8 cellular contexts compared by ENCODE assay signal in the genomic region with DNA sequence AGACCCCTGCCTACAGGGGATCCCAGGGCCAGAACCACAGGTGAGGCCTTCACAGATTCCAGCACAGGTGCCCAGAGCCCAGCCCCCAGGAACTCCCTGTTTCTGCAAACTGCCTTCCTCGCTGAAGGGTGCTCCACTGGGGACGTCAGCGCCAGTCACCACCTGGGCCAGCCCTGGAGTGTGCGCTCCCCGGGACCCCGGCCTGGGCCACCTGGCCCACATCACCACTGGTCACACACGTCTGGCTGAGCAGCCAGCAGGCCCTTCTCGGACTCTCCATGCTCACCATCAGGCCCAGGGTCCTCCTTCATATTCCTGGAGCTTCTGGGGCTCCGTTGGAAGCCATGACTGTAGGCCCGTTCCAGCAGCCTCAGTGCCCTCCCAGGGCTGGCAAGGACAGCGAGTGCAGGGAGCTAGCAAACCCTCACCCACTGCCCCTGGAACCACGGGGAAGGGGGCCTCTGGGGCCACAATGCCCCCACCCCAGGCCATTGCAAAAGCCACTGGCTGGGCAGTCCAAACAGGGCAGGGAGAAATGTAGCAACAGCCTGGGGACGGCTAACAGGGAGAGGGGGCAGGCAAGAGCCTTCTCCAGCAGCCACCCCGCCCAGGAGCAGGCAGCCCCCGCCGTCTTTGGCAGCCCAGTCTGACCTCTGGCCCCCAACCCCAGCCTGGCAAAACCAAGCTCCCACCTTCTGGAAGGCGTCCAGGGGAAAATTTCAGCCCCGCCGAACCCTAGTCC. TPM values are rescaled to one million over a fixed set of nuclear protein-coding genes. Genes with fewer than 3 reads are reported as not detected.
DNase-seq lines count a peak whose midpoint lies in the region; ATAC-seq and TF ChIP-seq lines count a peak whose summit lies in the region.

No MANE protein-coding gene starts in this region.

- peak overlapping the region; percentile 96 for H3K9ac ChIP-seq in IMR-90 (ENCODE audit: low read depth, low read length)

- TF ChIP-seq CTCF in AG04450 (IDR thresholded peaks at IDR 0.05; ENCODE audit: low read depth, low read length) (no peak), IMR-90 (conservative IDR thresholded peaks at IDR 0.05; ENCODE audit: low read depth, low read length) (no peak), cardiac fibroblast (IDR thresholded peaks at IDR 0.05; ENCODE audit: low read depth, low read length) (no peak)

- H3K4ac ChIP-seq in IMR-90 (ENCODE audit: low read depth, low read length) = 0 out of 2 replicates have a peak overlapping the region, but pooled peaks have one; percentile 43

- 0 out of 2 replicates have a peak overlapping the region, but pooled peaks have one; percentile 72 for H3K14ac ChIP-seq in IMR-90 (replicated peaks; ENCODE audit: low read depth, low read length)

- H3K9me3 ChIP-seq in AG04450 (ENCODE audit: control insufficient read depth, insufficient read depth, low read length) (peaks cover 4% of the 10 kb centered on the region; the same call in 1 of the 2 replicates), IMR-90 (ENCODE audit: control insufficient read depth, insufficient read depth, low read length) (no peaks in the 10 kb centered on the region), mesodermal cell (ENCODE audit: control insufficient read depth, low read length) (no peaks in the 10 kb centered on the region)

- H3K18ac ChIP-seq in IMR-90 (ENCODE audit: low read depth, low read length) = peak overlapping the region; percentile 10; the same call in 1 of the 2 replicates

- peak overlapping the region; percentile 40 for H4K5ac ChIP-seq in IMR-90 (ENCODE audit: low read depth, low read length)

- no peak overlapping the region for H2BK20ac ChIP-seq in IMR-90 (ENCODE audit: low read depth, low read length)

- WGBS in IMR-90 (ENCODE audit: extremely low coverage in 2 of 2, insufficient read length in 1 of 2), 2 experiments = 69% methylated on average over 9 of the region's 19 CpGs; no CpG with 5 or more reads in 1 of the 2 experiments
- 61 to 62% methylated on average over 13 to 18 of the region's 19 CpGs for WGBS in mesodermal cell (ENCODE audit: insufficient coverage in 2 of 2), 2 experiments

- H3K23ac ChIP-seq in IMR-90 (ENCODE audit: low read depth, low read length) = 0 out of 2 replicates have a peak overlapping the region, but pooled peaks have one; percentile 5

- dilution Hi-C loops in IMR-90 (cut with HindIII; ENCODE audit: low sequenced_read_pairs, unreplicated experiment) = no loop called here

- peak; percentile 30 for ATAC-seq in IMR-90 (ENCODE audit: low read depth)
- ATAC-seq in HG03432 (IDR thresholded peaks at IDR 0.05; ENCODE audit: unreplicated experiment) = no peak
- no peak for ATAC-seq in HG03095 (IDR thresholded peaks at IDR 0.05; ENCODE audit: unreplicated experiment)
- no peak for ATAC-seq in GM18867 (IDR thresholded peaks at IDR 0.05; ENCODE audit: unreplicated experiment)

- H2AFZ ChIP-seq in IMR-90 (replicated peaks; ENCODE audit: low read length, poor library complexity) = peak overlapping the region; percentile 94

- peak overlapping the region; percentile 97 for H2AK9ac ChIP-seq in IMR-90 (replicated peaks; ENCODE audit: low read depth, low read length, poor library complexity)

- H3K4me3 ChIP-seq in AG04450 (ENCODE audit: low read depth, low read length) (peak overlapping the region; percentile 71), IMR-90 (ENCODE audit: insufficient read depth, low read depth, low read length) (peak overlapping the region; percentile 88), cardiac fibroblast (replicated peaks in 1 of 2; ENCODE audit: low read depth in 2 of 2, low read length in 2 of 2) (peak overlapping the region; percentile 72 to 89), mesodermal cell (ENCODE audit: extremely low read depth, insufficient read depth, low read length, poor library complexity, severe bottlenecking) (peak overlapping the region; percentile 70)

- TF ChIP-seq POLR2A in IMR-90 (IDR thresholded peaks at IDR 0.05; ENCODE audit: low read depth, low read length) = no peak

- H4K8ac ChIP-seq in IMR-90 (ENCODE audit: low read depth in 2 of 2, low read length in 2 of 2) = no peak overlapping the region; a peak in 2 of 4 replicates

- peak overlapping the region; percentile 84 for H3K4me2 ChIP-seq in IMR-90 (ENCODE audit: low read depth, low read length)

- H3K9me1 ChIP-seq in IMR-90 (ENCODE audit: insufficient read depth, low read length) = no peaks in the 10 kb centered on the region

- 0 out of 2 replicates have a peak overlapping the region, but pooled peaks have one; percentile 3 for H3K56ac ChIP-seq in IMR-90 (ENCODE audit: extremely low read depth, insufficient read depth, low read length)

- DNase-seq in AG04450 (ENCODE audit: low read depth, low spot score) (no peak), IMR-90 (no peak), cardiac fibroblast (ENCODE audit: low read depth in 2 of 2) (no peak), NCI-H2081 treated with DMSO at 0.1 percent for 48 hours (lab: John Stamatoyannopoulos, UW) (no peak)

- TF ChIP-seq RAD21 in IMR-90 (IDR thresholded peaks at IDR 0.05; ENCODE audit: low read length) = no peak

- CTCF ChIA-PET in AG04450 (lab: Charles Lee) (interaction anchor here (1.0 to 1.4 kb wide), 2 partner anchors 13 to 14 kb away, joined by 3 to 7 read pairs; no protein-coding TSS in a partner anchor), IMR-90 (lab: Yijun Ruan, JAX) (no interaction called here)

- intact Hi-C loops in IMR-90 (cut with micrococcal nuclease) = no loop called here

- H3K27ac ChIP-seq in AG04450 (ENCODE audit: low read depth, low read length) (no peak overlapping the region), IMR-90 (ENCODE audit: insufficient read depth, low read length) (peak overlapping the region; percentile 13; the same call in 1 of the 2 replicates), mesodermal cell (ENCODE audit: low read depth, low read length, severe bottlenecking) (no peak overlapping the region)

- H2BK5ac ChIP-seq in IMR-90 (ENCODE audit: low read depth, low read length, poor library complexity, severe bottlenecking) = no peak overlapping the region

- POLR2A ChIA-PET in AG04450 (lab: Yijun Ruan, JAX) (interaction anchor here (3.6 kb wide), 1 partner anchor 42 kb away, joined by 17 read pairs; no protein-coding TSS in a partner anchor), IMR-90 (lab: Charles Lee; ENCODE audit: unreplicated experiment) (no interaction called here)

- no peak overlapping the region; the same call in 1 of the 2 replicates for H4K91ac ChIP-seq in IMR-90 (ENCODE audit: insufficient read depth, low read depth, low read length)

- BruUV-seq in IMR-90 (replicated peaks; lab: Mats Ljungman, UMichigan) = no TSS peak

- H2BK120ac ChIP-seq in IMR-90 (ENCODE audit: low read depth, low read length) = no peak overlapping the region

- H3K79me1 ChIP-seq in IMR-90 (ENCODE audit: low read depth in 1 of 2, low read length in 2 of 2) = peaks cover 18 to 39% of the 10 kb centered on the region in 2 experiments

- H3K36me3 ChIP-seq in IMR-90 (ENCODE audit: control insufficient read depth, insufficient read depth, low read length) (no peaks in the 10 kb centered on the region), mesodermal cell (ENCODE audit: control insufficient read depth, insufficient read depth, low read length) (no peaks in the 10 kb centered on the region)

- peak overlapping the region; percentile 66; the same call in 1 of the 2 replicates for H2AK5ac ChIP-seq in IMR-90 (ENCODE audit: low read depth, low read length)

- peaks cover 16% of the 10 kb centered on the region; the same call in 1 of the 2 replicates for H4K20me1 ChIP-seq in IMR-90 (ENCODE audit: insufficient read depth, low read length)

- no peak overlapping the region for H2BK15ac ChIP-seq in IMR-90 (ENCODE audit: low read depth, low read length)

- H3K4me1 ChIP-seq in IMR-90 (ENCODE audit: control insufficient read depth, insufficient read depth, low read length) = peaks cover 4% of the 10 kb centered on the region
- no peaks in the 10 kb centered on the region for H3K4me1 ChIP-seq in mesodermal cell (ENCODE audit: control insufficient read depth, insufficient read depth, low read length, poor library complexity, severe bottlenecking)

- in situ Hi-C loops in IMR-90 (cut with MboI; ENCODE audit: low sequenced_read_pairs) = no loop called here

- peaks cover 3% of the 10 kb centered on the region for H3K27me3 ChIP-seq in AG04450 (ENCODE audit: control insufficient read depth, insufficient read depth, low read length)
- H3K27me3 ChIP-seq in IMR-90 (ENCODE audit: control insufficient read depth, insufficient read depth, low read length) = no peaks in the 10 kb centered on the region; the same call in 1 of the 2 replicates

RNA-seq across cellular contexts. Expression of a gene that starts 1.3 kb away (rescaled TPM):
- 24.4 and 30.0 TPM in 2 replicates for polyA plus RNA-seq in AG04450 (2011; rRNA removed)
- polyA minus RNA-seq in AG04450 (2011; rRNA and poly(A)+ RNA removed) = 16.2 and 21.7 TPM in 2 replicates
- total RNA-seq in IMR-90 (2012; rRNA removed) = 16.1 and 18.9 TPM in 2 replicates
- 37.2 and 39.5 TPM in 2 replicates for polyA plus RNA-seq in IMR-90 (2012; rRNA removed)
- 22.2 and 63.1 TPM in 2 replicates for polyA plus RNA-seq in IMR-90 (2012; cell fraction: cytosol; rRNA removed)
- polyA plus RNA-seq in IMR-90 (2012; cell fraction: nucleus; rRNA removed; ENCODE audit: low replicate concordance) = 54.0 and 103 TPM in 2 replicates
- polyA plus RNA-seq in mesodermal cell (2013, experiment 1 of 2) = 30.0 TPM
- 23.8 TPM for polyA plus RNA-seq in mesodermal cell (2013, experiment 2 of 2)

RNA-seq across cellular contexts. Expression of a gene that starts 23.2 kb away (rescaled TPM):
- 3.9 and 6.1 TPM in 2 replicates for polyA plus RNA-seq in AG04450 (2011; rRNA removed)
- 0.23 and 1.00 TPM in 2 replicates for polyA minus RNA-seq in AG04450 (2011; rRNA and poly(A)+ RNA removed)
- total RNA-seq in IMR-90 (2012; rRNA removed) = 1.4 and 2.2 TPM in 2 replicates
- polyA plus RNA-seq in IMR-90 (2012; rRNA removed) = 10.4 and 16.4 TPM in 2 replicates
- polyA plus RNA-seq in IMR-90 (2012; cell fraction: cytosol; rRNA removed) = 9.6 and 22.1 TPM in 2 replicates
- polyA plus RNA-seq in IMR-90 (2012; cell fraction: nucleus; rRNA removed; ENCODE audit: low replicate concordance) = 7.1 and 18.2 TPM in 2 replicates
- 188 TPM for polyA plus RNA-seq in mesodermal cell (2013, experiment 1 of 2)
- 118 TPM for polyA plus RNA-seq in mesodermal cell (2013, experiment 2 of 2)

RNA-seq across cellular contexts. Expression of a gene that starts 26.4 kb away (rescaled TPM):
- 2.8 and 3.6 TPM in 2 replicates for polyA plus RNA-seq in AG04450 (2011; rRNA removed)
- polyA minus RNA-seq in AG04450 (2011; rRNA and poly(A)+ RNA removed) = 1.3 and 2.6 TPM in 2 replicates
- 3.1 and 3.4 TPM in 2 replicates for total RNA-seq in IMR-90 (2012; rRNA removed)
- 7.1 and 8.5 TPM in 2 replicates for polyA plus RNA-seq in IMR-90 (2012; rRNA removed)
- 7.2 and 17.0 TPM in 2 replicates for polyA plus RNA-seq in IMR-90 (2012; cell fraction: cytosol; rRNA removed)
- 9.5 and 25.7 TPM in 2 replicates for polyA plus RNA-seq in IMR-90 (2012; cell fraction: nucleus; rRNA removed; ENCODE audit: low replicate concordance)
- polyA plus RNA-seq in mesodermal cell (2013, experiment 1 of 2) = 89.9 TPM
- 67.3 TPM for polyA plus RNA-seq in mesodermal cell (2013, experiment 2 of 2)

RNA-seq across cellular contexts. Expression of a gene that starts 56.8 kb away (rescaled TPM):
- polyA plus RNA-seq in AG04450 (2011; rRNA removed) = not detected in 2 replicates
- polyA minus RNA-seq in AG04450 (2011; rRNA and poly(A)+ RNA removed) = not detected in 2 replicates
- total RNA-seq in IMR-90 (2012; rRNA removed) = not detected in 2 replicates
- polyA plus RNA-seq in IMR-90 (2012; rRNA removed) = not detected in 2 replicates
- polyA plus RNA-seq in IMR-90 (2012; cell fraction: cytosol; rRNA removed) = 0.03 TPM in 1 of 2 replicates, not detected in the other
- polyA plus RNA-seq in IMR-90 (2012; cell fraction: nucleus; rRNA removed; ENCODE audit: low replicate concordance) = not detected in 2 replicates
- polyA plus RNA-seq in mesodermal cell (2013, experiment 1 of 2) = not detected
- polyA plus RNA-seq in mesodermal cell (2013, experiment 2 of 2) = not detected
